17 cellular contexts compared by ENCODE assay signal in genomic region chr3:132311860-132312259, GRCh38. TPM values are rescaled to one million over a fixed set of nuclear protein-coding genes. Genes with fewer than 3 reads are reported as not detected.
A peak's percentile ranks its signal among the peaks of the same experiment; 100 is the strongest.
DNase-seq lines count a peak whose midpoint lies in the region; ATAC-seq, FAIRE-seq and TF ChIP-seq lines count a peak whose summit lies in the region.
"Had no signal": no experiment of that assay in that cellular context is flagged by ENCODE, and none has a peak within 500 bp of the region (broad histone marks: within the 10 kb centered on the region; RNA-seq: fewer than 3 reads in every experiment).

No MANE protein-coding gene starts in this region.

- H3K23ac ChIP-seq in neuronal stem cell (ENCODE audit: low read depth, low read length, poor library complexity): no peak overlapping the region

- FAIRE-seq in small intestine (lab: Jason Lieb, UNC): no peak

- no peak overlapping the region for H2AFZ ChIP-seq in neuronal stem cell (ENCODE audit: low read length)

- DNase-seq in MG63: peak; percentile 11
- DNase-seq in astrocyte of the hippocampus (ENCODE audit: low read depth, low spot score): peak; percentile 79
- peak; percentile 45 for DNase-seq in fibroblast of pulmonary artery (ENCODE audit: low read depth)
- DNase-seq in neuronal stem cell (ENCODE audit: low spot score): no peak
- DNase-seq in small intestine: no peak
- DNase-seq in stimulated activated CD4-positive, alpha-beta T cell treated with anti-CD3 and anti-CD28 coated beads, Interleukin-2, amount 100 ng/mL, for 48 hours: no peak
- DNase-seq: ACHN; CD8-positive, alpha-beta T cell; H9; NCI-H1436 treated with DMSO at 0.1 percent for 48 hours; NCI-H446; NCI-H774 had no signal

- no peak overlapping the region for H3K27ac ChIP-seq in neuronal stem cell (replicated peaks; ENCODE audit: low read length)
- H3K27ac ChIP-seq in small intestine (ENCODE audit: low read depth in 1 of 2, low read length in 1 of 2): no peak overlapping the region
- H3K27ac ChIP-seq: SK-N-MC had no signal

- H3K9ac ChIP-seq in neuronal stem cell (ENCODE audit: low read depth, low read length, poor library complexity): no peak overlapping the region

- H2BK12ac ChIP-seq in neuronal stem cell (ENCODE audit: low read length): no peak overlapping the region

- no peaks in the 10 kb centered on the region; the same call in 1 of the 2 replicates for H3K9me3 ChIP-seq in MG63
- peaks cover 0 to 2% of the 10 kb centered on the region in 2 donors for H3K9me3 ChIP-seq in neuronal stem cell (replicated peaks in 1 of 2; ENCODE audit: control insufficient read depth in 2 of 2, insufficient read depth in 1 of 2, low read depth in 1 of 2, low read length in 2 of 2)
- H3K9me3 ChIP-seq in small intestine (ENCODE audit: control insufficient read depth, low read depth): no peaks in the 10 kb centered on the region

- no peak for TF ChIP-seq CTCF in fibroblast of pulmonary artery (IDR thresholded peaks at IDR 0.05; ENCODE audit: low read length, missing control alignments)

- no peak overlapping the region for H3K14ac ChIP-seq in neuronal stem cell (ENCODE audit: low read length)

- H3K4me1 ChIP-seq in neuronal stem cell (ENCODE audit: control insufficient read depth in 2 of 2, insufficient read depth in 1 of 2, low read depth in 1 of 2, low read length in 2 of 2) (no peaks in the 10 kb centered on the region), small intestine (ENCODE audit: control insufficient read depth in 2 of 2, insufficient read depth in 1 of 2, low read depth in 1 of 2, low read length in 1 of 2) (no peaks in the 10 kb centered on the region)

- no peaks in the 10 kb centered on the region for H3K36me3 ChIP-seq in MG63
- no peaks in the 10 kb centered on the region for H3K36me3 ChIP-seq in neuronal stem cell (replicated peaks in 1 of 2; ENCODE audit: control insufficient read depth in 2 of 2, insufficient read depth in 2 of 2, low read length in 2 of 2)
- no peaks in the 10 kb centered on the region for H3K36me3 ChIP-seq in small intestine (ENCODE audit: control insufficient read depth in 2 of 2, insufficient read depth in 2 of 2, low read length in 2 of 2)

- no CpG with 5 or more reads among the region's 2 CpGs for WGBS in neuronal stem cell (ENCODE audit: extremely low coverage in 2 of 2, insufficient read length in 2 of 2, insufficient replicate concordance in 1 of 2), 2 donors
- WGBS in small intestine, 3 donors: 83 to 89% (median 87%) methylated on average over 2 of the region's 2 CpGs

- no peak overlapping the region for H3K4me2 ChIP-seq in neuronal stem cell (ENCODE audit: insufficient read depth, low read length, poor library complexity, severe bottlenecking)

- no peaks in the 10 kb centered on the region for H3K79me1 ChIP-seq in neuronal stem cell (ENCODE audit: low read depth, low read length)

- no peak overlapping the region for H3K4ac ChIP-seq in neuronal stem cell (ENCODE audit: low read length)

- H2BK5ac ChIP-seq in neuronal stem cell (ENCODE audit: low read length): no peak overlapping the region

- no peak overlapping the region for H4K91ac ChIP-seq in neuronal stem cell (ENCODE audit: low read depth, low read length, poor library complexity)

- ATAC-seq in GM18519 (IDR thresholded peaks at IDR 0.05; ENCODE audit: low FRiP score, unreplicated experiment) (no peak), HG03432 (IDR thresholded peaks at IDR 0.05; ENCODE audit: unreplicated experiment) (no peak)
- ATAC-seq: CD8-positive, alpha-beta T cell; Panc1; Right ventricle myocardium inferior had no signal

- H2BK120ac ChIP-seq in neuronal stem cell (ENCODE audit: low read depth, low read length): no peak overlapping the region

- H3K18ac ChIP-seq in neuronal stem cell (ENCODE audit: low read length): peak overlapping the region; percentile 57

- no peak overlapping the region for H2AK5ac ChIP-seq in neuronal stem cell (ENCODE audit: low read depth, low read length)

- H3K27me3 ChIP-seq in MG63 (no peaks in the 10 kb centered on the region), neuronal stem cell (ENCODE audit: control insufficient read depth in 3 of 3, insufficient read depth in 3 of 3, low read depth in 1 of 3, low read length in 3 of 3) (no peaks in the 10 kb centered on the region), small intestine (ENCODE audit: control insufficient read depth in 2 of 2, insufficient read depth in 2 of 2, low read length in 2 of 2) (no peaks in the 10 kb centered on the region)

- no peak overlapping the region for H4K8ac ChIP-seq in neuronal stem cell (ENCODE audit: low read depth, low read length)

- H3K4me3 ChIP-seq in MG63: no peak overlapping the region
- no peak overlapping the region for H3K4me3 ChIP-seq in fibroblast of pulmonary artery (replicated peaks; ENCODE audit: low read depth, low read length)
- H3K4me3 ChIP-seq in neuronal stem cell (ENCODE audit: low read length in 2 of 2): no peak overlapping the region
- H3K4me3 ChIP-seq in small intestine (ENCODE audit: low read depth in 1 of 2, low read length in 2 of 2): no peak overlapping the region
- H3K4me3 ChIP-seq: SK-N-MC had no signal

- H2BK15ac ChIP-seq in neuronal stem cell (ENCODE audit: low read length): no peak overlapping the region

RNA-seq across cellular contexts. Expression of gene ACP3, which starts 5.3 kb away (rescaled TPM):
- total RNA-seq in MG63 (2014; rRNA removed; shearing (Covaris generic); ENCODE audit: low replicate concordance): not detected in 2 replicates
- 0.08 TPM for polyA plus RNA-seq in neuronal stem cell (2013, experiment 1 of 2)
- polyA plus RNA-seq in neuronal stem cell (2013, experiment 2 of 2): 0.07 TPM
- polyA plus RNA-seq in small intestine: 1 to 10 TPM in 2 of 3 donors, under 1 TPM in 1; 0.67 to 3.0 (median 1.1) TPM
- total RNA-seq: CD8-positive, alpha-beta T cell had no signal

Comparison
In these comparisons a context has a peak if more than half of its experiments do, and no peak if none do; other contexts are left out.
1. DNase-seq: peak in MG63 (single experiment), astrocyte of the hippocampus (single experiment) and fibroblast of pulmonary artery (single experiment); none in neuronal stem cell (single experiment), small intestine (single experiment) and stimulated activated CD4-positive, alpha-beta T cell treated with anti-CD3 and anti-CD28 coated beads, Interleukin-2, amount 100 ng/mL, for 48 hours (0 of 2).